ENCODE assay signal across 15 cellular contexts in genomic region chrX:52765983-52766382, GRCh38. TPM values are rescaled to one million over a fixed set of nuclear protein-coding genes. Genes with fewer than 3 reads are reported as not detected.
"Had no signal": no experiment of that assay in that cellular context is flagged by ENCODE, and none has a peak within 500 bp of the region (broad histone marks: within the 10 kb centered on the region; RNA-seq: fewer than 3 reads in every experiment).

No MANE protein-coding gene starts in this region.

RNA-seq across cellular contexts. Expression of gene SSX2B, which starts 14.9 kb away (rescaled TPM):
- total RNA-seq: activated B cell treated with CpG ODN at 0.5 μM for 24 hours; activated CD4-positive, alpha-beta memory T cell treated with anti-CD3 and anti-CD28 coated beads for 36 hours; activated CD4-positive, alpha-beta memory T cell treated with anti-CD3 and anti-CD28 coated beads, Interleukin-2, amount 10 ng/mL, durations not matched to agents 7 days and 5 days; activated CD4-positive, alpha-beta T cell treated with anti-CD3 and anti-CD28 coated beads for 36 hours; activated CD4-positive, alpha-beta T cell treated with anti-CD3 and anti-CD28 coated beads, Interleukin-2, amount 10 ng/mL, durations not matched to agents 24 days and 14 days; activated CD4-positive, alpha-beta T cell treated with anti-CD3 and anti-CD28 coated beads, Interleukin-2, amount 10 ng/mL, durations not matched to agents 7 days and 5 days; activated CD8-positive, alpha-beta memory T cell treated with anti-CD3 and anti-CD28 coated beads for 36 hours; activated CD8-positive, alpha-beta memory T cell treated with anti-CD3 and anti-CD28 coated beads, Interleukin-2, amount 10 ng/mL, durations not matched to agents 7 days and 5 days; activated CD8-positive, alpha-beta T cell treated with anti-CD3 and anti-CD28 coated beads for 36 hours; activated CD8-positive, alpha-beta T cell treated with anti-CD3 and anti-CD28 coated beads, Interleukin-2, amount 10 ng/mL, durations not matched to agents 7 days and 5 days; T-cell; T-helper 1 cell treated with Interleukin-12 subunit alpha and Interleukin-12 subunit beta and Interleukin-4 antibody, amounts not matched to agents 30 ng/mL and 1 ng/mL, for 36 hours; T-helper 17 cell; T-helper 2 cell treated with Interferon-gamma antibody and Interleukin-4, amounts not matched to agents 100 ng/mL and 5 ng/mL, for 36 hours; WTC11 had no signal

RNA-seq across cellular contexts. Expression of gene SPANXN5, which starts 31.2 kb away (rescaled TPM):
- total RNA-seq: activated B cell treated with CpG ODN at 0.5 μM for 24 hours; activated CD4-positive, alpha-beta memory T cell treated with anti-CD3 and anti-CD28 coated beads for 36 hours; activated CD4-positive, alpha-beta memory T cell treated with anti-CD3 and anti-CD28 coated beads, Interleukin-2, amount 10 ng/mL, durations not matched to agents 7 days and 5 days; activated CD4-positive, alpha-beta T cell treated with anti-CD3 and anti-CD28 coated beads for 36 hours; activated CD4-positive, alpha-beta T cell treated with anti-CD3 and anti-CD28 coated beads, Interleukin-2, amount 10 ng/mL, durations not matched to agents 24 days and 14 days; activated CD4-positive, alpha-beta T cell treated with anti-CD3 and anti-CD28 coated beads, Interleukin-2, amount 10 ng/mL, durations not matched to agents 7 days and 5 days; activated CD8-positive, alpha-beta memory T cell treated with anti-CD3 and anti-CD28 coated beads for 36 hours; activated CD8-positive, alpha-beta memory T cell treated with anti-CD3 and anti-CD28 coated beads, Interleukin-2, amount 10 ng/mL, durations not matched to agents 7 days and 5 days; activated CD8-positive, alpha-beta T cell treated with anti-CD3 and anti-CD28 coated beads for 36 hours; activated CD8-positive, alpha-beta T cell treated with anti-CD3 and anti-CD28 coated beads, Interleukin-2, amount 10 ng/mL, durations not matched to agents 7 days and 5 days; T-cell; T-helper 1 cell treated with Interleukin-12 subunit alpha and Interleukin-12 subunit beta and Interleukin-4 antibody, amounts not matched to agents 30 ng/mL and 1 ng/mL, for 36 hours; T-helper 17 cell; T-helper 2 cell treated with Interferon-gamma antibody and Interleukin-4, amounts not matched to agents 100 ng/mL and 5 ng/mL, for 36 hours; WTC11 had no signal

RNA-seq across cellular contexts. Expression of gene XAGE5, which starts 45.1 kb away (rescaled TPM):
- total RNA-seq: activated B cell treated with CpG ODN at 0.5 μM for 24 hours; activated CD4-positive, alpha-beta memory T cell treated with anti-CD3 and anti-CD28 coated beads for 36 hours; activated CD4-positive, alpha-beta memory T cell treated with anti-CD3 and anti-CD28 coated beads, Interleukin-2, amount 10 ng/mL, durations not matched to agents 7 days and 5 days; activated CD4-positive, alpha-beta T cell treated with anti-CD3 and anti-CD28 coated beads for 36 hours; activated CD4-positive, alpha-beta T cell treated with anti-CD3 and anti-CD28 coated beads, Interleukin-2, amount 10 ng/mL, durations not matched to agents 24 days and 14 days; activated CD4-positive, alpha-beta T cell treated with anti-CD3 and anti-CD28 coated beads, Interleukin-2, amount 10 ng/mL, durations not matched to agents 7 days and 5 days; activated CD8-positive, alpha-beta memory T cell treated with anti-CD3 and anti-CD28 coated beads for 36 hours; activated CD8-positive, alpha-beta memory T cell treated with anti-CD3 and anti-CD28 coated beads, Interleukin-2, amount 10 ng/mL, durations not matched to agents 7 days and 5 days; activated CD8-positive, alpha-beta T cell treated with anti-CD3 and anti-CD28 coated beads for 36 hours; activated CD8-positive, alpha-beta T cell treated with anti-CD3 and anti-CD28 coated beads, Interleukin-2, amount 10 ng/mL, durations not matched to agents 7 days and 5 days; T-cell; T-helper 1 cell treated with Interleukin-12 subunit alpha and Interleukin-12 subunit beta and Interleukin-4 antibody, amounts not matched to agents 30 ng/mL and 1 ng/mL, for 36 hours; T-helper 17 cell; T-helper 2 cell treated with Interferon-gamma antibody and Interleukin-4, amounts not matched to agents 100 ng/mL and 5 ng/mL, for 36 hours; WTC11 had no signal

RNA-seq across cellular contexts. Expression of gene SSX2, which starts 59.0 kb away (rescaled TPM):
- total RNA-seq: activated B cell treated with CpG ODN at 0.5 μM for 24 hours; activated CD4-positive, alpha-beta memory T cell treated with anti-CD3 and anti-CD28 coated beads for 36 hours; activated CD4-positive, alpha-beta memory T cell treated with anti-CD3 and anti-CD28 coated beads, Interleukin-2, amount 10 ng/mL, durations not matched to agents 7 days and 5 days; activated CD4-positive, alpha-beta T cell treated with anti-CD3 and anti-CD28 coated beads for 36 hours; activated CD4-positive, alpha-beta T cell treated with anti-CD3 and anti-CD28 coated beads, Interleukin-2, amount 10 ng/mL, durations not matched to agents 24 days and 14 days; activated CD4-positive, alpha-beta T cell treated with anti-CD3 and anti-CD28 coated beads, Interleukin-2, amount 10 ng/mL, durations not matched to agents 7 days and 5 days; activated CD8-positive, alpha-beta memory T cell treated with anti-CD3 and anti-CD28 coated beads for 36 hours; activated CD8-positive, alpha-beta memory T cell treated with anti-CD3 and anti-CD28 coated beads, Interleukin-2, amount 10 ng/mL, durations not matched to agents 7 days and 5 days; activated CD8-positive, alpha-beta T cell treated with anti-CD3 and anti-CD28 coated beads for 36 hours; activated CD8-positive, alpha-beta T cell treated with anti-CD3 and anti-CD28 coated beads, Interleukin-2, amount 10 ng/mL, durations not matched to agents 7 days and 5 days; T-cell; T-helper 1 cell treated with Interleukin-12 subunit alpha and Interleukin-12 subunit beta and Interleukin-4 antibody, amounts not matched to agents 30 ng/mL and 1 ng/mL, for 36 hours; T-helper 17 cell; T-helper 2 cell treated with Interferon-gamma antibody and Interleukin-4, amounts not matched to agents 100 ng/mL and 5 ng/mL, for 36 hours had no signal
